Comparison of ENCODE assay signal across 14 cellular contexts in the genomic region with DNA sequence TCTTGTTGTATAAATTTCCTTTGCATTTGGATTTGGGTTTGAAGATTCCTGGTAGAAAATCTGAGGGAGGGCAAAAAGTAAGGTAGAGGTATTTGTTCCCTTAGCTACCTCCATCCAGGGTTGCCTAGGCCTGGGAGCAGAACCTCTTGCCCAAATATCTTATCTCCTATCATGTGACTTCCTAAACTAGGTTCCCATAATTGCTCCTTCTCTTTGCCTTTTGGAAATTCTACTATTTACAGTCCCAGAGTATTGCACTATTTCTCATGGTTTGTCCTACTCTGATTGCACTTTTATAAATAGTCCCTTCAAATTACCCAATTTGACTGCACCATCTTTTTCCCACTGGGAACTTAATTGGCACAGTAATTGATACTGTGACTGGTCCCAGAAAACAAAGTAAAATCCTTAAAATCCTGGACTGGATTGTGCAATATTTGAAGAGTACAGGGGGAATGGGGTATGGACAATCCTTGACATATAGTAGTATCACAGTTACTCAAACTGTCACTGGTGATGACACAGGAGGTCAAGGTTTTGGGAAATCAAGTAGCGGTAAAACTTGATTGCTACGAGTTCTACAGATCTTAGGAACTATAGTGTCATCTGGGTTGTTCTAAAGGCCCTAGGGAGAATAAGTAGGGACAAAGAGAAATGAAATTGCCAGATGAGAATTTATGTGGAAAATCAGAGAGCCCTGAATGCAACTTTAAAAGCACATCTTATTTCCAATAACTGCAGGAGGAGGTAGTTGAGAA. TPM values are rescaled to one million over a fixed set of nuclear protein-coding genes. Genes with fewer than 3 reads are reported as not detected.
DNase-seq lines count a peak whose midpoint lies in the region; ATAC-seq and TF ChIP-seq lines count a peak whose summit lies in the region.
"Had no signal": no experiment of that assay in that cellular context is flagged by ENCODE, and none has a peak within 500 bp of the region (broad histone marks: within the 10 kb centered on the region; RNA-seq: fewer than 3 reads in every experiment).

No MANE protein-coding gene starts in this region.

- H3K4me1 ChIP-seq in ACC112 (ENCODE audit: control insufficient read depth, insufficient read depth, low read length, unreplicated experiment) (peaks cover 22% of the 10 kb centered on the region), liver (ENCODE audit: control insufficient read depth in 4 of 4, insufficient read depth in 4 of 4, low read length in 3 of 4) (no peaks in the 10 kb centered on the region)
- H3K4me1 ChIP-seq: BLaER1 treated with 17β-estradiol and CSF1 and Interleukin-3, amounts not matched to agents 10 nM and 100 nM had no signal

- H3K36me3 ChIP-seq in ACC112 (ENCODE audit: insufficient read depth, low read length): no peaks in the 10 kb centered on the region
- H3K36me3 ChIP-seq in liver (ENCODE audit: control insufficient read depth in 4 of 4, insufficient read depth in 3 of 4, low read depth in 1 of 4, low read length in 3 of 4): no peaks in the 10 kb centered on the region
- H3K36me3 ChIP-seq: BLaER1 treated with 17β-estradiol and CSF1 and Interleukin-3, amounts not matched to agents 10 nM and 100 nM had no signal

- peak; percentile 15 for DNase-seq in RPMI7951 (ENCODE audit: low read depth)
- DNase-seq in epithelial cell of esophagus (ENCODE audit: low read depth): peak; percentile 14
- DNase-seq in CD14-positive monocyte (ENCODE audit: low spot score): no peak
- DNase-seq in MV-4-11 (lab: John Stamatoyannopoulos, UW): no peak
- DNase-seq: NCI-H1436; NCI-H2029; NCI-H2171; NCI-H446 treated with DMSO at 0.1 percent for 48 hours; NK-92 treated with Interleukin-12 subunit alpha and Interleukin-12 subunit beta, amount 100 ng/mL, for 24 hours had no signal

- 65% methylated on average over 2 of the region's 2 CpGs for WGBS in liver

- no peaks in the 10 kb centered on the region for H3K79me2 ChIP-seq in ACC112 (ENCODE audit: control insufficient read depth, insufficient read depth, low read length, unreplicated experiment)

- peak overlapping the region; percentile 65 for H3K27ac ChIP-seq in ACC112 (ENCODE audit: low read depth, low read length)
- no peak overlapping the region for H3K27ac ChIP-seq in liver (ENCODE audit: low read depth in 1 of 2, low read length in 2 of 2)
- H3K27ac ChIP-seq: BLaER1 treated with 17β-estradiol and CSF1 and Interleukin-3, amounts not matched to agents 10 nM and 100 nM had no signal

- H3K27me3 ChIP-seq in ACC112 (ENCODE audit: insufficient read depth, low read length) (no peaks in the 10 kb centered on the region), liver (ENCODE audit: control insufficient read depth in 4 of 4, insufficient read depth in 4 of 4, low read length in 3 of 4) (no peaks in the 10 kb centered on the region)
- H3K27me3 ChIP-seq: BLaER1 treated with 17β-estradiol and CSF1 and Interleukin-3, amounts not matched to agents 10 nM and 100 nM had no signal

- H3K9ac ChIP-seq in liver (ENCODE audit: low read depth in 1 of 2, low read length in 2 of 2): no peak overlapping the region
- H3K9ac ChIP-seq: BLaER1 treated with 17β-estradiol and CSF1 and Interleukin-3, amounts not matched to agents 10 nM and 100 nM had no signal

- H3K4me1 Mint-ChIP-seq in CD14-positive monocyte: no peaks in the 10 kb centered on the region

- peak in 1 of 2 donors; percentile 2 for TF ChIP-seq RAD21 in liver (IDR thresholded peaks at IDR 0.05)

- peaks cover 0 to 3% (median 0%) of the 10 kb centered on the region in 7 donors for H3K9me3 Mint-ChIP-seq in CD14-positive monocyte

- H3K27me3 Mint-ChIP-seq in CD14-positive monocyte (ENCODE audit: low read depth in 3 of 3): peaks cover 0 to 3% (median 0%) of the 10 kb centered on the region in 3 donors

- H3K9me3 ChIP-seq in liver (ENCODE audit: control insufficient read depth in 4 of 4, low read length in 3 of 4): no peaks in the 10 kb centered on the region
- H3K9me3 ChIP-seq: BLaER1 treated with 17β-estradiol and CSF1 and Interleukin-3, amounts not matched to agents 10 nM and 100 nM had no signal

- H3K36me3 Mint-ChIP-seq in CD14-positive monocyte: no peaks in the 10 kb centered on the region

- TF ChIP-seq CTCF in epithelial cell of esophagus (IDR thresholded peaks at IDR 0.05; ENCODE audit: insufficient read depth, low read depth, low read length, missing control alignments): no peak
- no peak for TF ChIP-seq CTCF in liver (IDR thresholded peaks at IDR 0.05; ENCODE audit: low read depth, low read length, missing input control)
- no peak for TF ChIP-seq CTCF in CD14-positive monocyte (IDR thresholded peaks at IDR 0.05)

- no peak overlapping the region for H2AFZ ChIP-seq in ACC112 (ENCODE audit: low read length, unreplicated experiment)

- peak overlapping the region; percentile 17; the same call in 1 of the 2 replicates for H3K4me3 ChIP-seq in ACC112 (ENCODE audit: low read depth, low read length)
- H3K4me3 ChIP-seq in epithelial cell of esophagus (ENCODE audit: low read length): no peak overlapping the region
- H3K4me3 ChIP-seq in liver (ENCODE audit: low read depth in 1 of 3, low read length in 3 of 3): peak overlapping the region in 1 of 3 donors; percentile 48
- H3K4me3 ChIP-seq: BLaER1 treated with 17β-estradiol and CSF1 and Interleukin-3, amounts not matched to agents 10 nM and 100 nM had no signal

- intact Hi-C loops in CD14-positive monocyte (cut with micrococcal nuclease): no loop called here

- ATAC-seq in HG03457 (IDR thresholded peaks at IDR 0.05; ENCODE audit: unreplicated experiment): no peak
- no peak for ATAC-seq in HG02852 (IDR thresholded peaks at IDR 0.05; ENCODE audit: unreplicated experiment)

- H3K4me3 Mint-ChIP-seq in CD14-positive monocyte: no peak overlapping the region

- peak overlapping the region in 1 of 7 donors; percentile 41 for H3K27ac Mint-ChIP-seq in CD14-positive monocyte

TF ChIP-seq in liver, 16 proteins besides CTCF, POLR2A, EP300 and RAD21 (continues in another document):
- TF ChIP-seq HNF4A (conservative IDR thresholded peaks at IDR 0.05): peak in 1 of 2 donors; percentile 67
- TF ChIP-seq YY1 (IDR thresholded peaks at IDR 0.05): peak; percentile 65
- TF ChIP-seq, protein P1, sequence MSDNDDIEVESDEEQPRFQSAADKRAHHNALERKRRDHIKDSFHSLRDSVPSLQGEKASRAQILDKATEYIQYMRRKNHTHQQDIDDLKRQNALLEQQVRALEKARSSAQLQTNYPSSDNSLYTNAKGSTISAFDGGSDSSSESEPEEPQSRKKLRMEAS (IDR thresholded peaks at IDR 0.05): peak; percentile 12
- TF ChIP-seq TAF1 (conservative IDR thresholded peaks at IDR 0.05): no peak
- TF ChIP-seq FOXA1 (IDR thresholded peaks at IDR 0.05): no peak
- TF ChIP-seq, protein P2, sequence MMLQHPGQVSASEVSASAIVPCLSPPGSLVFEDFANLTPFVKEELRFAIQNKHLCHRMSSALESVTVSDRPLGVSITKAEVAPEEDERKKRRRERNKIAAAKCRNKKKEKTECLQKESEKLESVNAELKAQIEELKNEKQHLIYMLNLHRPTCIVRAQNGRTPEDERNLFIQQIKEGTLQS (IDR thresholded peaks at IDR 0.05): no peak
- TF ChIP-seq JUND (IDR thresholded peaks at IDR 0.05): peak in 1 of 2 donors; percentile 40
- TF ChIP-seq FOXA2 (IDR thresholded peaks at IDR 0.05): peak; percentile 30
- no peak for TF ChIP-seq GABPA (IDR thresholded peaks at IDR 0.05 in 1 of 2, conservative IDR thresholded peaks at IDR 0.05 in 1 of 2)
- peak in 1 of 2 donors; percentile 78 for TF ChIP-seq RXRA (IDR thresholded peaks at IDR 0.05)
- TF ChIP-seq SP1 (IDR thresholded peaks at IDR 0.05): no peak
- no peak for TF ChIP-seq HNF4G (IDR thresholded peaks at IDR 0.05)
- no peak for TF ChIP-seq EGR1 (IDR thresholded peaks at IDR 0.05; ENCODE audit: low read depth in 2 of 2)
- no peak for TF ChIP-seq NR2F2 (IDR thresholded peaks at IDR 0.05)
- TF ChIP-seq, protein P3, sequence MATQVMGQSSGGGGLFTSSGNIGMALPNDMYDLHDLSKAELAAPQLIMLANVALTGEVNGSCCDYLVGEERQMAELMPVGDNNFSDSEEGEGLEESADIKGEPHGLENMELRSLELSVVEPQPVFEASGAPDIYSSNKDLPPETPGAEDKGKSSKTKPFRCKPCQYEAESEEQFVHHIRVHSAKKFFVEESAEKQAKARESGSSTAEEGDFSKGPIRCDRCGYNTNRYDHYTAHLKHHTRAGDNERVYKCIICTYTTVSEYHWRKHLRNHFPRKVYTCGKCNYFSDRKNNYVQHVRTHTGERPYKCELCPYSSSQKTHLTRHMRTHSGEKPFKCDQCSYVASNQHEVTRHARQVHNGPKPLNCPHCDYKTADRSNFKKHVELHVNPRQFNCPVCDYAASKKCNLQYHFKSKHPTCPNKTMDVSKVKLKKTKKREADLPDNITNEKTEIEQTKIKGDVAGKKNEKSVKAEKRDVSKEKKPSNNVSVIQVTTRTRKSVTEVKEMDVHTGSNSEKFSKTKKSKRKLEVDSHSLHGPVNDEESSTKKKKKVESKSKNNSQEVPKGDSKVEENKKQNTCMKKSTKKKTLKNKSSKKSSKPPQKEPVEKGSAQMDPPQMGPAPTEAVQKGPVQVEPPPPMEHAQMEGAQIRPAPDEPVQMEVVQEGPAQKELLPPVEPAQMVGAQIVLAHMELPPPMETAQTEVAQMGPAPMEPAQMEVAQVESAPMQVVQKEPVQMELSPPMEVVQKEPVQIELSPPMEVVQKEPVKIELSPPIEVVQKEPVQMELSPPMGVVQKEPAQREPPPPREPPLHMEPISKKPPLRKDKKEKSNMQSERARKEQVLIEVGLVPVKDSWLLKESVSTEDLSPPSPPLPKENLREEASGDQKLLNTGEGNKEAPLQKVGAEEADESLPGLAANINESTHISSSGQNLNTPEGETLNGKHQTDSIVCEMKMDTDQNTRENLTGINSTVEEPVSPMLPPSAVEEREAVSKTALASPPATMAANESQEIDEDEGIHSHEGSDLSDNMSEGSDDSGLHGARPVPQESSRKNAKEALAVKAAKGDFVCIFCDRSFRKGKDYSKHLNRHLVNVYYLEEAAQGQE (IDR thresholded peaks at IDR 0.05): no peak

RNA-seq across cellular contexts. Expression of a gene that starts 31.5 kb away (rescaled TPM):
- total RNA-seq in RPMI7951 (2014; rRNA removed; shearing (Covaris generic)): 97.2 and 118 TPM in 2 replicates
- 100 to 1,000 TPM in 1 of 2 donors, 10 to 100 TPM in 1; 77.0 to 140 TPM for total RNA-seq in liver
- polyA plus RNA-seq in liver: 10 to 100 TPM; 43.4 to 54.5 TPM
- 10 to 100 TPM; 65.1 to 70.1 TPM for polyA plus RNA-seq in CD14-positive monocyte

RNA-seq across cellular contexts. Expression of a gene that starts 55.0 kb away (rescaled TPM):
- 6.4 and 11.7 TPM in 2 replicates for total RNA-seq in RPMI7951 (2014; rRNA removed; shearing (Covaris generic))
- 1 to 10 TPM in 1 of 2 donors, under 1 TPM in 1; 0.59 to 1.3 TPM for total RNA-seq in liver
- polyA plus RNA-seq in liver (1 to 10 TPM in 1 of 2 donors, under 1 TPM in 1; 0.50 to 1.5 TPM), CD14-positive monocyte (10 to 100 TPM; 14.6 to 25.1 TPM)

Comparison
In these comparisons a context has a peak if more than half of its experiments do, and no peak if none do; other contexts are left out.
1. DNase-seq: peak in RPMI7951 (single experiment) and epithelial cell of esophagus (single experiment); none in CD14-positive monocyte (single experiment) and MV-4-11 (single experiment).